Comparison of ENCODE assay signal across 9 cellular contexts in genomic region chr7:44325181-44325671, GRCh38. TPM values are rescaled to one million over a fixed set of nuclear protein-coding genes. Genes with fewer than 3 reads are reported as not detected.
A peak's percentile ranks its signal among the peaks of the same experiment; 100 is the strongest.
DNase-seq lines count a peak whose midpoint lies in the region; ATAC-seq and TF ChIP-seq lines count a peak whose summit lies in the region.
"Had no signal": no experiment of that assay in that cellular context is flagged by ENCODE, and none has a peak within 500 bp of the region (broad histone marks: within the 10 kb centered on the region; RNA-seq: fewer than 3 reads in every experiment).

Gene CAMK2B, minus strand, starts transcription at chr7:44325594. Its CDS starts 173 bp downstream, at chr7:44325421.

- no peaks in the 10 kb centered on the region for H3K9me3 Mint-ChIP-seq in activated naive CD4-positive, alpha-beta T cell treated with anti-CD3 and anti-CD28 coated beads for 36 hours
- H3K9me3 Mint-ChIP-seq in type B pancreatic cell: no peaks in the 10 kb centered on the region

- no peak for TF ChIP-seq CTCF in type B pancreatic cell (conservative IDR thresholded peaks at IDR 0.05)

- DNase-seq in activated naive CD4-positive, alpha-beta T cell treated with anti-CD3 and anti-CD28 coated beads for 36 hours: no peak
- DNase-seq in activated naive CD4-positive, alpha-beta T cell treated with anti-CD3 and anti-CD28 coated beads, Interleukin-2, amount 50 U/mL, for 16 hours: no peak
- DNase-seq in astrocyte of the hippocampus (ENCODE audit: low read depth, low spot score) (peak; percentile 42), left lobe of liver (ENCODE audit: low spot score) (no peak), type B pancreatic cell (ENCODE audit: extremely low spot score, unreplicated experiment) (no peak), hippocampal formation (lab: John Stamatoyannopoulos, UW) (no peak)
- DNase-seq: NCI-H2029 treated with DMSO at 0.1 percent for 48 hours had no signal

- no peak within 1 kb of the TSS for H3K27ac Mint-ChIP-seq in activated naive CD4-positive, alpha-beta T cell treated with anti-CD3 and anti-CD28 coated beads for 36 hours
- H3K27ac Mint-ChIP-seq in type B pancreatic cell: peak within 1 kb of the TSS; percentile 86

- peak; percentile 6 for ATAC-seq in left lobe of liver
- ATAC-seq in GM19328 (IDR thresholded peaks at IDR 0.05; ENCODE audit: unreplicated experiment): no peak
- no peak for ATAC-seq in GM21576 (IDR thresholded peaks at IDR 0.05; ENCODE audit: unreplicated experiment)

- H3K27me3 Mint-ChIP-seq in activated naive CD4-positive, alpha-beta T cell treated with anti-CD3 and anti-CD28 coated beads for 36 hours (ENCODE audit: low read depth): peaks cover 26% of the 10 kb centered on the region
- peaks cover 76% of the 10 kb centered on the region for H3K27me3 Mint-ChIP-seq in type B pancreatic cell

- CTCF ChIA-PET in activated naive CD4-positive, alpha-beta T cell treated with anti-CD3 and anti-CD28 coated beads for 36 hours (lab: Charles Lee): no interaction called here

- H3K4me1 Mint-ChIP-seq in activated naive CD4-positive, alpha-beta T cell treated with anti-CD3 and anti-CD28 coated beads for 36 hours (ENCODE audit: low read depth): peaks cover 7% of the 10 kb centered on the region
- peaks cover 4% of the 10 kb centered on the region for H3K4me1 Mint-ChIP-seq in type B pancreatic cell (ENCODE audit: unreplicated experiment)

- no peaks in the 10 kb centered on the region for H3K36me3 Mint-ChIP-seq in activated naive CD4-positive, alpha-beta T cell treated with anti-CD3 and anti-CD28 coated beads for 36 hours (ENCODE audit: low read depth)
- H3K36me3 Mint-ChIP-seq in type B pancreatic cell: no peaks in the 10 kb centered on the region

- intact Hi-C loops in activated naive CD4-positive, alpha-beta T cell treated with anti-CD3 and anti-CD28 coated beads for 36 hours (cut with micrococcal nuclease): no loop called here

- peak within 1 kb of the TSS; percentile 78 for H3K4me3 Mint-ChIP-seq in activated naive CD4-positive, alpha-beta T cell treated with anti-CD3 and anti-CD28 coated beads for 36 hours
- H3K4me3 Mint-ChIP-seq in type B pancreatic cell: peak within 1 kb of the TSS; percentile 97

RNA-seq across cellular contexts. Expression of gene CAMK2B, which starts in this region (rescaled TPM):
- under 1 TPM; 0.30 to 0.38 TPM for total RNA-seq in activated naive CD4-positive, alpha-beta T cell treated with anti-CD3 and anti-CD28 coated beads for 36 hours
- total RNA-seq in left lobe of liver: 5.0 TPM
- 7.6 and 8.4 TPM in 2 replicates for total RNA-seq in type B pancreatic cell (ENCODE audit: low replicate concordance)
